In genomic region chr5:95930541-95930940, GRCh38 we compare ENCODE assay signal across 15 cellular contexts. TPM values are rescaled to one million over a fixed set of nuclear protein-coding genes. Genes with fewer than 3 reads are reported as not detected.
DNase-seq lines count a peak whose midpoint lies in the region; ATAC-seq, FAIRE-seq and TF ChIP-seq lines count a peak whose summit lies in the region.
"Had no signal": no experiment of that assay in that cellular context is flagged by ENCODE, and none has a peak within 500 bp of the region (broad histone marks: within the 10 kb centered on the region; RNA-seq: fewer than 3 reads in every experiment).

No MANE protein-coding gene starts in this region.

- H3K4me1 Mint-ChIP-seq in HFFc6 (ENCODE audit: low read depth) (peaks cover 96% of the 10 kb centered on the region), glutamatergic neuron (ENCODE audit: low read depth, unreplicated experiment) (peaks cover 20% of the 10 kb centered on the region)

- no peak for DNase-seq in HFFc6
- peak; percentile 33 for DNase-seq in glutamatergic neuron
- no peak for DNase-seq in sciatic nerve (ENCODE audit: low spot score)
- no peak for DNase-seq in GM12891 (ENCODE audit: insufficient read length, low spot score)
- DNase-seq in activated T-cell treated with anti-CD3 and anti-CD28 coated beads, Interleukin-2, amount 50 U/mL, for 1 hour, result no peak
- DNase-seq: C1 segment of cervical spinal cord, GF-D8, Kasumi-1, MM.1S, NCI-H1930, SW 1271 had no signal

- ATAC-seq in sciatic nerve (no peak), GM19351 (IDR thresholded peaks at IDR 0.05; ENCODE audit: unreplicated experiment) (no peak)
- ATAC-seq: PC-3 had no signal

- intact Hi-C loops in sciatic nerve (cut with DNase I), result no loop called here

- H3K9me3 Mint-ChIP-seq in HFFc6 (no peaks in the 10 kb centered on the region), glutamatergic neuron (ENCODE audit: unreplicated experiment) (no peaks in the 10 kb centered on the region)

- H3K4me3 Mint-ChIP-seq in HFFc6 (no peak overlapping the region), glutamatergic neuron (ENCODE audit: unreplicated experiment) (no peak overlapping the region)

- H3K27ac ChIP-seq in VCaP, result peak overlapping the region; percentile 39
- H3K27ac ChIP-seq: RWPE1 had no signal

- no peak for TF ChIP-seq POLR2A in GM12891 (IDR thresholded peaks at IDR 0.05; ENCODE audit: low read depth, low read length)

- TF ChIP-seq CTCF in HFFc6 (IDR thresholded peaks at IDR 0.05) (no peak), VCaP (conservative IDR thresholded peaks at IDR 0.05) (no peak), glutamatergic neuron (IDR thresholded peaks at IDR 0.05; ENCODE audit: partially characterized antibody, unreplicated experiment) (no peak)

- H3K36me3 Mint-ChIP-seq in HFFc6 (ENCODE audit: low read depth) (peaks cover 73% of the 10 kb centered on the region), glutamatergic neuron (ENCODE audit: unreplicated experiment) (no peaks in the 10 kb centered on the region)

- H3K27ac Mint-ChIP-seq in HFFc6 (peak overlapping the region; percentile 58), glutamatergic neuron (ENCODE audit: unreplicated experiment) (no peak overlapping the region)

- FAIRE-seq in GM12891 (lab: Jason Lieb, UNC), result no peak

- H3K27me3 Mint-ChIP-seq in HFFc6 (ENCODE audit: insufficient read depth), result peaks cover 13% of the 10 kb centered on the region
- H3K27me3 Mint-ChIP-seq in glutamatergic neuron (ENCODE audit: unreplicated experiment), result peaks cover 5% of the 10 kb centered on the region

TF ChIP-seq in GM12891, 5 proteins besides CTCF, POLR2A, EP300 and RAD21:
- TF ChIP-seq POU2F2 (IDR thresholded peaks at IDR 0.05; ENCODE audit: low read depth, low read length) (no peak), SPI1 (IDR thresholded peaks at IDR 0.05; ENCODE audit: low read depth, low read length) (no peak), TAF1 (IDR thresholded peaks at IDR 0.05; ENCODE audit: low read depth, low read length) (no peak), POLR2AphosphoS5 (IDR thresholded peaks at IDR 0.05; ENCODE audit: low read depth, low read length) (no peak), PAX5 (IDR thresholded peaks at IDR 0.05; ENCODE audit: insufficient read depth, low read length, severe bottlenecking) (no peak)
TF ChIP-seq in GM12891: peak in this region for 0.

RNA-seq across cellular contexts. Expression of gene ELL2, which starts 31.1 kb away (rescaled TPM):
- total RNA-seq in HFFc6 (2021; fragmentation: NEBNext Ultra II Directional; extraction: Animal tissue kit (Norgen Biotek cat#: 25700)), result 100 to 1,000 TPM; 346 to 505 (median 380) TPM
- 97.0 TPM for total RNA-seq in glutamatergic neuron (ENCODE audit: unreplicated experiment)
- 50.4 TPM for total RNA-seq in sciatic nerve
- 19.1 TPM for polyA plus RNA-seq in GM12891 (2012; ENCODE audit: low read depth, missing spikeins)
